5 cellular contexts compared by ENCODE assay signal in genomic region chr13:78913656-78914055, GRCh38.
"Had no signal": no experiment of that assay in that cellular context is flagged by ENCODE, and none has a peak within 500 bp of the region (broad histone marks: within the 10 kb centered on the region; RNA-seq: fewer than 3 reads in every experiment).

No MANE protein-coding gene starts in this region.

- ATAC-seq: HCT116 had no signal

- DNase-seq: GM23248, GOT3, H7, HFFc6 had no signal
